Comparison of ENCODE assay signal across 17 cellular contexts in the genomic region with DNA sequence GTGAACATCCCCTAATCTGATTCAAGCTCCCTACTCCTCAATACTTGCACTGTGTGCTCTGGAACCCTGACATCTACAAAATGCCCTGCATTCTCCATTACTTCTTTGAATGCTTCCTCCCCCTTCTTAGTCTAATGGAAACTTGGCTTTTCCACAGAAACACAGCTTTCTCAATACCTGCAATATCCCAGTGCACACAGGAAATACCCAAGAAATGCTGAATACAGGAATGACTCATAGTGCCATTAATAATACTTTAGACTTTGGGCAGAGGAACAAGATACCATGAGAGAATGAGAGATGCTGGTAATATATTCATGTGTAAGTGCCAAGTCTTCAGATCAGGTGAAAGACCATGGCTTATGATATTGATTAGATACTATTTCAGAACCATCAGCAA. TPM values are rescaled to one million over a fixed set of nuclear protein-coding genes. Genes with fewer than 3 reads are reported as not detected.
A peak's percentile ranks its signal among the peaks of the same experiment; 100 is the strongest.
DNase-seq lines count a peak whose midpoint lies in the region; ATAC-seq and TF ChIP-seq lines count a peak whose summit lies in the region.
"Had no signal": no experiment of that assay in that cellular context is flagged by ENCODE, and none has a peak within 500 bp of the region (broad histone marks: within the 10 kb centered on the region; RNA-seq: fewer than 3 reads in every experiment).

No MANE protein-coding gene starts in this region.

- H3K27me3 ChIP-seq in breast epithelium (peaks cover 0 to 11% of the 10 kb centered on the region in 2 donors), RWPE2 (ENCODE audit: insufficient read depth, poor library complexity, severe bottlenecking) (peaks cover 15% of the 10 kb centered on the region), thoracic aorta (replicated peaks; ENCODE audit: insufficient read depth) (no peaks in the 10 kb centered on the region)

- intact Hi-C loops in MCF 10A (cut with micrococcal nuclease), result loop anchor here (5.0 kb wide), 1 partner anchor 118 kb away; no protein-coding TSS in a partner anchor
- intact Hi-C loops in breast epithelium (cut with DNase I; ENCODE audit: low total_unique reads), result no loop called here

- H3K9me3 ChIP-seq in breast epithelium (no peaks in the 10 kb centered on the region), RWPE2 (ENCODE audit: severe bottlenecking) (no peaks in the 10 kb centered on the region), thoracic aorta (no peaks in the 10 kb centered on the region)

- peak; percentile 87 for DNase-seq in MCF 10A (ENCODE audit: unreplicated experiment)
- no peak for DNase-seq in breast epithelium (ENCODE audit: low spot score in 2 of 2)
- DNase-seq in RWPE2 (ENCODE audit: low spot score), result no peak
- peak; percentile 43 for DNase-seq in fibroblast of mammary gland (ENCODE audit: low read depth)
- DNase-seq in thoracic aorta (ENCODE audit: low spot score), result no peak
- DNase-seq: activated CD4-positive, alpha-beta T cell treated with anti-CD3 and anti-CD28 coated beads, Interleukin-2, amount 50 U/mL, for 48 hours; activated naive CD8-positive, alpha-beta T cell treated with anti-CD3 and anti-CD28 coated beads, Interleukin-2, amount 10 ng/mL, durations not matched to agents 7 days and 5 days; activated T-cell treated with anti-CD3 and anti-CD28 coated beads, Interleukin-2, amount 50 U/mL, for 72 hours; CD4-positive, alpha-beta T cell; GOT3; NCI-H1930 had no signal

- peak; percentile 86 for ATAC-seq in RWPE2 (ENCODE audit: low read depth)
- peak; percentile 61 for ATAC-seq in thoracic aorta (ENCODE audit: insufficient number of reproducible peaks, low FRiP score, low read depth)
- no peak for ATAC-seq in GM19452 (IDR thresholded peaks at IDR 0.05; ENCODE audit: unreplicated experiment)
- no peak for ATAC-seq in HG03025 (IDR thresholded peaks at IDR 0.05; ENCODE audit: low FRiP score, unreplicated experiment)
- no peak for ATAC-seq in GM18868 (IDR thresholded peaks at IDR 0.05; ENCODE audit: unreplicated experiment)
- ATAC-seq: activated T-cell treated with anti-CD3 and anti-CD28 coated beads, Interleukin-2, amount 50 U/mL, for 72 hours had no signal

- POLR2A ChIA-PET in MCF 10A (lab: Yijun Ruan, JAX), result interaction anchor here (1.8 to 4.2 kb wide), 2 partner anchors 17 to 68 kb away, joined by 7 to 30 read pairs; no protein-coding TSS in a partner anchor

- H3K4me1 Mint-ChIP-seq in MCF 10A (ENCODE audit: insufficient read depth, unreplicated experiment), result peaks cover 48% of the 10 kb centered on the region

- no peak for TF ChIP-seq CTCF in MCF 10A (IDR thresholded peaks at IDR 0.05; ENCODE audit: unreplicated experiment)
- TF ChIP-seq CTCF in breast epithelium (IDR thresholded peaks at IDR 0.05), result no peak
- no peak for TF ChIP-seq CTCF in RWPE2 (IDR thresholded peaks at IDR 0.05; ENCODE audit: poor library complexity, severe bottlenecking)
- TF ChIP-seq CTCF in fibroblast of mammary gland (conservative IDR thresholded peaks at IDR 0.05; ENCODE audit: control insufficient read depth, insufficient read depth, low read depth, low read length), result no peak
- no peak for TF ChIP-seq CTCF in thoracic aorta (IDR thresholded peaks at IDR 0.05)

- H3K36me3 Mint-ChIP-seq in MCF 10A (ENCODE audit: insufficient read depth, unreplicated experiment), result no peaks in the 10 kb centered on the region
- H3K36me3 Mint-ChIP-seq: memory B cell had no signal

- no peaks in the 10 kb centered on the region for H3K9me3 Mint-ChIP-seq in MCF 10A (ENCODE audit: unreplicated experiment)
- H3K9me3 Mint-ChIP-seq: activated naive CD8-positive, alpha-beta T cell treated with anti-CD3 and anti-CD28 coated beads, Interleukin-2, amount 10 ng/mL, durations not matched to agents 7 days and 5 days; activated T-cell treated with anti-CD3 and anti-CD28 coated beads, Interleukin-2, amount 50 U/mL, for 72 hours; CD4-positive, alpha-beta T cell; stimulated activated naive CD8-positive, alpha-beta T cell treated with anti-CD3 and anti-CD28 coated beads, Interleukin-15, Interleukin-2, amounts not matched to agents 100 ng/mL and 50 ng/mL, for 24 hours had no signal

- no peak for TF ChIP-seq POLR2A in breast epithelium (IDR thresholded peaks at IDR 0.05)

- peak overlapping the region; percentile 25 for H3K27ac Mint-ChIP-seq in MCF 10A (ENCODE audit: low read depth, unreplicated experiment)
- H3K27ac Mint-ChIP-seq: activated naive CD8-positive, alpha-beta T cell treated with anti-CD3 and anti-CD28 coated beads, Interleukin-2, amount 10 ng/mL, durations not matched to agents 7 days and 5 days; activated T-cell treated with anti-CD3 and anti-CD28 coated beads, Interleukin-2, amount 50 U/mL, for 72 hours; CD4-positive, alpha-beta T cell; memory B cell; stimulated activated naive CD8-positive, alpha-beta T cell treated with anti-CD3 and anti-CD28 coated beads, Interleukin-15, Interleukin-2, amounts not matched to agents 100 ng/mL and 50 ng/mL, for 24 hours had no signal

- CTCF ChIA-PET in MCF 10A (lab: Yijun Ruan, JAX), result interaction anchor here (0.6 to 3.9 kb wide), 11 partner anchors 11 to 1875 kb away, joined by 3 to 23 read pairs (median 3); no protein-coding TSS in a partner anchor

- peak overlapping the region; percentile 52 for H3K4me3 Mint-ChIP-seq in MCF 10A (ENCODE audit: unreplicated experiment)
- H3K4me3 Mint-ChIP-seq: activated naive CD8-positive, alpha-beta T cell treated with anti-CD3 and anti-CD28 coated beads, Interleukin-2, amount 10 ng/mL, durations not matched to agents 7 days and 5 days; activated T-cell treated with anti-CD3 and anti-CD28 coated beads, Interleukin-2, amount 50 U/mL, for 72 hours; CD4-positive, alpha-beta T cell; memory B cell; stimulated activated naive CD8-positive, alpha-beta T cell treated with anti-CD3 and anti-CD28 coated beads, Interleukin-15, Interleukin-2, amounts not matched to agents 100 ng/mL and 50 ng/mL, for 24 hours had no signal

- H3K36me3 ChIP-seq in breast epithelium, result no peaks in the 10 kb centered on the region
- no peaks in the 10 kb centered on the region for H3K36me3 ChIP-seq in RWPE2 (ENCODE audit: low read depth)
- H3K36me3 ChIP-seq in thoracic aorta, result no peaks in the 10 kb centered on the region

- H3K27ac ChIP-seq in breast epithelium, result no peak overlapping the region
- H3K27ac ChIP-seq in RWPE2 (ENCODE audit: poor library complexity, severe bottlenecking), result no peak overlapping the region
- H3K27ac ChIP-seq in thoracic aorta, result no peak overlapping the region

- H3K4me3 ChIP-seq in breast epithelium, result no peak overlapping the region
- H3K4me3 ChIP-seq in RWPE2 (ENCODE audit: severe bottlenecking), result no peak overlapping the region
- no peak overlapping the region for H3K4me3 ChIP-seq in fibroblast of mammary gland (ENCODE audit: control insufficient read depth, low read depth, low read length)
- H3K4me3 ChIP-seq in thoracic aorta, result no peak overlapping the region

- H3K4me1 ChIP-seq in breast epithelium (peaks cover 0 to under 1% of the 10 kb centered on the region in 2 donors), RWPE2 (ENCODE audit: insufficient read depth, poor library complexity, severe bottlenecking) (no peaks in the 10 kb centered on the region), thoracic aorta (ENCODE audit: control insufficient read depth in 1 of 2, low read depth in 2 of 2) (peaks cover 2% of the 10 kb centered on the region in 2 donors)

- no TSS peak for BruUV-seq in MCF 10A (replicated peaks; lab: Mats Ljungman, UMichigan)

- no peaks in the 10 kb centered on the region for H3K27me3 Mint-ChIP-seq in MCF 10A (ENCODE audit: insufficient read depth, unreplicated experiment)

RNA-seq across cellular contexts. Expression of a gene that starts 5.6 kb away (rescaled TPM):
- total RNA-seq in MCF 10A (2022) (6.5 and 8.4 TPM in 2 replicates), breast epithelium (1 to 10 TPM in 1 of 3 donors, under 1 TPM in 1, not detected in 1; 0.66 to 1.3 TPM), thoracic aorta (not detected)
- total RNA-seq: activated naive CD8-positive, alpha-beta T cell treated with anti-CD3 and anti-CD28 coated beads, Interleukin-2, amount 10 ng/mL, durations not matched to agents 7 days and 5 days; activated T-cell treated with anti-CD3 and anti-CD28 coated beads, Interleukin-2, amount 50 U/mL, for 72 hours; CD4-positive, alpha-beta T cell; NCI-H460 had no signal

Comparison
In these comparisons a context has a peak if more than half of its experiments do, and no peak if none do; other contexts are left out.
1. DNase-seq: peak in MCF 10A (single experiment) and fibroblast of mammary gland (single experiment); none in breast epithelium (0 of 2), RWPE2 (single experiment) and thoracic aorta (single experiment).
2. ATAC-seq: peak in RWPE2 (single experiment) and thoracic aorta (single experiment); none in GM19452 (single experiment), HG03025 (single experiment) and GM18868 (single experiment).